ENCODE assay signal across 11 cellular contexts in the genomic region with DNA sequence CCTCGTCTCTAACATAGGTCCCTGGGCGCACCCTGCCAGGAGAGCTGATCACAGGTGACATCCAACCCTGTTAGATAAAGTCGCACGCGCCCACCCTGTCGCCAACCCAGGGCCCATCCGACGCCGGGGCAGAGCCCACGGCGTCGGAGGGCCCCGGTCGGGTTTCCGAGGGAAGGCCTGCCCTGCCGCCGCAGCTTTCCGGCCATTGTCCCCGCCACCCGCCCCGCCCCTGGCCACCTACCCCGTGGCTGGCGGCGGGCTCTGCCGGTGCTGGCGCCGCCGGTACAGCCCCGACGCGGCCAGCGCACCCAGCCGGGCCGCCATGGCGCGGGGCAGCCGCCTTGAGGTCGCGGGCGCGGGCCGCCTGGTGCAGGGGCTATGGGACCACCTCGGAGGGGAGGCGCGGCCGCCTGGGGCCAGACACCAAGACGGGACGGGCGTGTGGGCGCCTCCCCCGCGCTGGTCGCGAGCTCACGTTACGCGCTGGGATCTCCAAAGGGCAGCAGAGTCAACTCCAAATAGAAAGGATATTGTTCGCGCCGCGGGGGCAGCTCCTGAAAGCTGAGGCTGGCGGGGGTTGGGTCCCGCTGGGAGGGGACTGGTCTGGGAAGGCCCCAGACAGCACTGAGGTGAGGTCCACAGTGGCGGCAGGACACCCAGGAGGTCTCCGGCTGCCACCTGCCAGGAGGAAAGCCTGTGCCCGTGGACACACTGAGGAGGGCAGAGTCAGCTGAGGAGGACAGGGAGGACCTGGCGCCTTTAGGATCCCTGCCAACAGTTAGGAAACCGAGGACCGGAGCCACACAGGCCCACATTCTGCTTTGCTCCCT. TPM values are rescaled to one million over a fixed set of nuclear protein-coding genes. Genes with fewer than 3 reads are reported as not detected.
DNase-seq lines count a peak whose midpoint lies in the region; ATAC-seq and TF ChIP-seq lines count a peak whose summit lies in the region.
"Had no signal": no experiment of that assay in that cellular context is flagged by ENCODE, and none has a peak within 500 bp of the region (broad histone marks: within the 10 kb centered on the region; RNA-seq: fewer than 3 reads in every experiment).

No MANE protein-coding gene starts in this region.

- intact Hi-C loops in lower lobe of right lung (cut with DNase I): no loop called here

- no peak for TF ChIP-seq POLR2A in erythroblast (IDR thresholded peaks at IDR 0.05; ENCODE audit: low read length)

- H3K36me3 ChIP-seq in ectodermal cell (ENCODE audit: control insufficient read depth, insufficient read depth, low read length) (no peaks in the 10 kb centered on the region), lower lobe of right lung (peaks cover 6% of the 10 kb centered on the region), stomach smooth muscle (ENCODE audit: control insufficient read depth in 2 of 2, insufficient read depth in 2 of 2, low read length in 2 of 2) (no peaks in the 10 kb centered on the region)

- TF ChIP-seq CTCF in lower lobe of right lung (IDR thresholded peaks at IDR 0.05): no peak

- peak overlapping the region; percentile 17 for H3K4me3 ChIP-seq in ectodermal cell (ENCODE audit: insufficient read depth, low read depth, low read length)
- peak overlapping the region; percentile 48 for H3K4me3 ChIP-seq in lower lobe of right lung
- peak overlapping the region; percentile 58 to 67 for H3K4me3 ChIP-seq in stomach smooth muscle (ENCODE audit: low read length in 2 of 2)

- peak overlapping the region; percentile 63 to 64 for H3K9ac ChIP-seq in stomach smooth muscle (ENCODE audit: low read length in 2 of 2)

- H3K9me3 ChIP-seq in ectodermal cell (ENCODE audit: control insufficient read depth, low read length): no peaks in the 10 kb centered on the region
- no peaks in the 10 kb centered on the region for H3K9me3 ChIP-seq in lower lobe of right lung
- H3K9me3 ChIP-seq in stomach smooth muscle (ENCODE audit: control insufficient read depth in 2 of 2, low read length in 2 of 2): no peaks in the 10 kb centered on the region

- DNase-seq in DMS 273 (lab: John Stamatoyannopoulos, UW; ENCODE audit: unreplicated experiment) (peak; percentile 41), DMS 273 treated with DMSO at 0.1 percent for 48 hours (lab: John Stamatoyannopoulos, UW) (no peak), lower lobe of right lung (peak; percentile 59), NCI-H187 treated with DMSO at 0.1 percent for 48 hours (lab: John Stamatoyannopoulos, UW) (no peak), erythroblast (lab: John Stamatoyannopoulos, UW) (no peak)
- DNase-seq: activated naive CD4-positive, alpha-beta T cell; T-helper 2 cell had no signal

- ATAC-seq in lower lobe of right lung (peak; percentile 66 to 74), HG02970 (IDR thresholded peaks at IDR 0.05; ENCODE audit: low FRiP score, unreplicated experiment) (no peak)

- H3K4me1 ChIP-seq in ectodermal cell (ENCODE audit: control insufficient read depth, insufficient read depth, low read length): peaks cover 9% of the 10 kb centered on the region
- peaks cover 52% of the 10 kb centered on the region for H3K4me1 ChIP-seq in lower lobe of right lung
- H3K4me1 ChIP-seq in stomach smooth muscle (ENCODE audit: control insufficient read depth, insufficient read depth, low read length): peaks cover 73% of the 10 kb centered on the region

- H3K27me3 ChIP-seq in ectodermal cell (ENCODE audit: control insufficient read depth, insufficient read depth, low read length, poor library complexity, severe bottlenecking): peaks cover 39% of the 10 kb centered on the region
- H3K27me3 ChIP-seq in lower lobe of right lung (ENCODE audit: low read depth): peaks cover 10% of the 10 kb centered on the region
- H3K27me3 ChIP-seq in stomach smooth muscle (ENCODE audit: control insufficient read depth in 1 of 2, insufficient read depth in 2 of 2, low read length in 2 of 2): no peaks in the 10 kb centered on the region

- 15% methylated on average over 69 of the region's 69 CpGs for WGBS in ectodermal cell, 2 experiments

- H3K27ac ChIP-seq in ectodermal cell (ENCODE audit: insufficient read depth, low read depth, low read length, poor library complexity, severe bottlenecking): no peak overlapping the region
- peak overlapping the region; percentile 83 for H3K27ac ChIP-seq in lower lobe of right lung
- peak overlapping the region; percentile 89 for H3K27ac ChIP-seq in stomach smooth muscle (ENCODE audit: low read length)
- H3K27ac ChIP-seq: 22Rv1 had no signal

RNA-seq across cellular contexts. Expression of a gene that starts 11.1 kb away (rescaled TPM):
- 2.4 TPM for polyA plus RNA-seq in ectodermal cell (2013, experiment 1 of 4)
- polyA plus RNA-seq in ectodermal cell (2013, experiment 2 of 4): 3.1 TPM
- 3.1 TPM for polyA plus RNA-seq in ectodermal cell (2013, experiment 3 of 4)
- polyA plus RNA-seq in ectodermal cell (2013, experiment 4 of 4): 4.2 TPM
- 148 TPM for total RNA-seq in lower lobe of right lung

RNA-seq across cellular contexts. Expression of a gene that starts 18.3 kb away (rescaled TPM):
- not detected for polyA plus RNA-seq in ectodermal cell (2013, experiment 1 of 4)
- polyA plus RNA-seq in ectodermal cell (2013, experiment 2 of 4): 0.21 TPM
- polyA plus RNA-seq in ectodermal cell (2013, experiment 3 of 4): 0.32 TPM
- polyA plus RNA-seq in ectodermal cell (2013, experiment 4 of 4): 0.36 TPM
- 0.18 TPM for total RNA-seq in lower lobe of right lung

RNA-seq across cellular contexts. Expression of a gene that starts 37.0 kb away (rescaled TPM):
- polyA plus RNA-seq in ectodermal cell (2013, experiment 1 of 4): 19.5 TPM
- polyA plus RNA-seq in ectodermal cell (2013, experiment 2 of 4): 21.9 TPM
- polyA plus RNA-seq in ectodermal cell (2013, experiment 3 of 4): 18.0 TPM
- polyA plus RNA-seq in ectodermal cell (2013, experiment 4 of 4): 19.6 TPM
- 7.4 TPM for total RNA-seq in lower lobe of right lung

Comparison
In these comparisons a context has a peak if more than half of its experiments do, and no peak if none do; other contexts are left out.
1. DNase-seq: peak in DMS 273 (single experiment) and lower lobe of right lung (single experiment); none in DMS 273 treated with DMSO at 0.1 percent for 48 hours (single experiment), NCI-H187 treated with DMSO at 0.1 percent for 48 hours (single experiment) and erythroblast (0 of 2).
2. Peak in every context shown above with its lines, with median percentiles within 50 percentile points of each other: H3K4me3 ChIP-seq.